ENCODE assay signal across 13 cellular contexts in the genomic region with DNA sequence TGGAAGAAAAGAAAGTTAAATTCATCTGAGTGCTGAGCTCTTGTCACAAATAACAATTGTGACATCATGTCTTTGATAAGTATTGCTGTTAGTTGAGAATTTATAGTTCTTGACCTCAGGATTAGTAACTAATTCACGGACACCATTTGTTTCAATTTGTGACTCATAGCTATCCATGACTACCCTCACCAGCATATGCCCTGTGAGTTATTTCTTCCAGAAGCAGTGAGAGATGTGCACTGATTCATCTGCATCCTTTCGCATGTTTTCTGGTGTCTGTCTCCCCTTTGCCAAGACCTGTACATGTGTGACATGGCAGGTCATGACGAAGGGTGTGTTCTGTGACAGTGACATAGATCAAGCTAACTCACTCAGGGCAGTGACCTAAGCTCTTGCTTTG.
A peak's percentile ranks its signal among the peaks of the same experiment; 100 is the strongest.
DNase-seq lines count a peak whose midpoint lies in the region; ATAC-seq, FAIRE-seq and TF ChIP-seq lines count a peak whose summit lies in the region.
"Had no signal": no experiment of that assay in that cellular context is flagged by ENCODE, and none has a peak within 500 bp of the region (broad histone marks: within the 10 kb centered on the region; RNA-seq: fewer than 3 reads in every experiment).

No MANE protein-coding gene starts in this region.

- H3K4me3 ChIP-seq in breast epithelium (no peak overlapping the region), fibroblast of lung (replicated peaks in 1 of 4; ENCODE audit: control extremely low read depth in 1 of 4, insufficient read depth in 1 of 4, low read depth in 3 of 4, low read length in 4 of 4) (no peak overlapping the region), retinal pigment epithelial cell (ENCODE audit: low read length) (no peak overlapping the region), pancreas (no peak overlapping the region), uterus (no peak overlapping the region)
- H3K4me3 ChIP-seq: upper lobe of left lung had no signal

- DNase-seq in MCF 10A (ENCODE audit: unreplicated experiment) (peak; percentile 16), breast epithelium (ENCODE audit: low spot score in 2 of 2) (no peak), RWPE1 (ENCODE audit: low spot score) (peak; percentile 36), fibroblast of lung (ENCODE audit: low read depth in 2 of 2) (peak; percentile 11 to 84), retinal pigment epithelial cell (ENCODE audit: low read depth) (peak; percentile 39), pancreas (no peak), uterus (no peak), NCI-H2171 treated with DMSO at 0.1 percent for 48 hours (lab: John Stamatoyannopoulos, UW) (no peak)
- DNase-seq: cerebellar nuclear complex, NCI-H1417 treated with DMSO at 0.1 percent for 48 hours, NCI-H510A, upper lobe of left lung had no signal

- no peak overlapping the region for H3K4me3 Mint-ChIP-seq in MCF 10A (ENCODE audit: unreplicated experiment)
- H3K4me3 Mint-ChIP-seq: mesothelial cell of epicardium had no signal

- H3K27me3 ChIP-seq in breast epithelium, result no peaks in the 10 kb centered on the region
- no peaks in the 10 kb centered on the region for H3K27me3 ChIP-seq in fibroblast of lung (ENCODE audit: control insufficient read depth, insufficient read depth, low read length)
- H3K27me3 ChIP-seq in pancreas, result no peaks in the 10 kb centered on the region
- no peaks in the 10 kb centered on the region for H3K27me3 ChIP-seq in uterus
- H3K27me3 ChIP-seq: upper lobe of left lung had no signal

- no peaks in the 10 kb centered on the region for H3K9me3 ChIP-seq in breast epithelium
- H3K9me3 ChIP-seq in fibroblast of lung (ENCODE audit: control insufficient read depth, insufficient read depth, low read depth, low read length), result no peaks in the 10 kb centered on the region
- H3K9me3 ChIP-seq in pancreas, result no peaks in the 10 kb centered on the region
- no peaks in the 10 kb centered on the region for H3K9me3 ChIP-seq in uterus
- H3K9me3 ChIP-seq: upper lobe of left lung had no signal

- no TSS peak for BruUV-seq in MCF 10A (replicated peaks; lab: Mats Ljungman, UMichigan)

- WGBS in pancreas, 2 donors, result 78 to 97% methylated on average over 3 of the region's 3 CpGs

- H3K4me1 ChIP-seq in breast epithelium (no peaks in the 10 kb centered on the region), fibroblast of lung (ENCODE audit: control insufficient read depth, extremely low read depth, insufficient read depth, low read length) (peaks cover 6% of the 10 kb centered on the region), pancreas (no peaks in the 10 kb centered on the region), uterus (no peaks in the 10 kb centered on the region)
- H3K4me1 ChIP-seq: upper lobe of left lung had no signal

- CTCF ChIA-PET in MCF 10A (lab: Yijun Ruan, JAX) (interaction anchor here (1.4 to 1.5 kb wide), 2 partner anchors 8 to 46 kb away, joined by 3 read pairs; no protein-coding TSS in a partner anchor), RWPE1 (lab: Yijun Ruan, JAX) (interaction anchor here (0.6 kb wide), 1 partner anchor 528 kb away, joined by 3 read pairs; no protein-coding TSS in a partner anchor)

- no peaks in the 10 kb centered on the region for H4K20me1 ChIP-seq in fibroblast of lung (ENCODE audit: control insufficient read depth, extremely low read depth, insufficient read depth, low read length)

- H3K36me3 ChIP-seq in breast epithelium (no peaks in the 10 kb centered on the region), fibroblast of lung (ENCODE audit: control insufficient read depth, insufficient read depth, low read length) (no peaks in the 10 kb centered on the region), pancreas (no peaks in the 10 kb centered on the region), uterus (no peaks in the 10 kb centered on the region)
- H3K36me3 ChIP-seq: upper lobe of left lung had no signal

- no peak overlapping the region for H2AFZ ChIP-seq in fibroblast of lung (ENCODE audit: low read length)

- intact Hi-C loops in MCF 10A (cut with micrococcal nuclease) (no loop called here), breast epithelium (cut with DNase I; ENCODE audit: low total_unique reads) (no loop called here), pancreas (cut with DNase I) (no loop called here), uterus (cut with DNase I; ENCODE audit: low total_unique reads) (no loop called here)

- no peak for ATAC-seq in pancreas

- TF ChIP-seq CTCF in MCF 10A (IDR thresholded peaks at IDR 0.05; ENCODE audit: unreplicated experiment) (no peak), breast epithelium (IDR thresholded peaks at IDR 0.05) (no peak), RWPE1 (conservative IDR thresholded peaks at IDR 0.05; ENCODE audit: low read depth) (no peak), fibroblast of lung (conservative IDR thresholded peaks at IDR 0.05 in 1 of 2, IDR thresholded peaks at IDR 0.05 in 1 of 2; ENCODE audit: low read depth in 1 of 2, low read length in 2 of 2) (no peak), retinal pigment epithelial cell (conservative IDR thresholded peaks at IDR 0.05; ENCODE audit: low read depth, low read length) (no peak), pancreas (IDR thresholded peaks at IDR 0.05) (no peak), uterus (IDR thresholded peaks at IDR 0.05) (no peak)

- FAIRE-seq in pancreas (lab: Jason Lieb, UNC), result no peak

- H3K4me1 Mint-ChIP-seq in MCF 10A (ENCODE audit: insufficient read depth, unreplicated experiment), result peaks cover 4% of the 10 kb centered on the region

- peaks cover 35% of the 10 kb centered on the region for H3K27me3 Mint-ChIP-seq in MCF 10A (ENCODE audit: insufficient read depth, unreplicated experiment)

- no peak overlapping the region for H3K9ac ChIP-seq in fibroblast of lung (ENCODE audit: insufficient read depth, low read length)

- H3K36me3 Mint-ChIP-seq in MCF 10A (ENCODE audit: insufficient read depth, unreplicated experiment), result no peaks in the 10 kb centered on the region
- H3K36me3 Mint-ChIP-seq: mesothelial cell of epicardium had no signal

- H3K9me3 Mint-ChIP-seq in MCF 10A (ENCODE audit: unreplicated experiment), result no peaks in the 10 kb centered on the region
- H3K9me3 Mint-ChIP-seq: mesothelial cell of epicardium had no signal

- POLR2A ChIA-PET in MCF 10A (lab: Yijun Ruan, JAX), result no interaction called here
- POLR2A ChIA-PET in RWPE1 (lab: Yijun Ruan, JAX; ENCODE audit: low non-redundant PET), result no interaction called here

- H3K27ac ChIP-seq in breast epithelium (no peak overlapping the region), RWPE1 (no peak overlapping the region), fibroblast of lung (ENCODE audit: insufficient read depth, low read length) (no peak overlapping the region), pancreas (no peak overlapping the region), uterus (no peak overlapping the region)
- H3K27ac ChIP-seq: upper lobe of left lung had no signal

- H3K27ac Mint-ChIP-seq in MCF 10A (ENCODE audit: low read depth, unreplicated experiment), result no peak overlapping the region
- H3K27ac Mint-ChIP-seq: mesothelial cell of epicardium had no signal

- no peaks in the 10 kb centered on the region for H3K79me2 ChIP-seq in fibroblast of lung (ENCODE audit: control insufficient read depth, insufficient read depth, low read length)

- TF ChIP-seq POLR2A in breast epithelium (IDR thresholded peaks at IDR 0.05) (no peak), uterus (IDR thresholded peaks at IDR 0.05) (no peak)

- H3K4me2 ChIP-seq in fibroblast of lung (ENCODE audit: extremely low read depth, insufficient read depth, low read length), result no peak overlapping the region

Comparison
In these comparisons a context has a peak if more than half of its experiments do, and no peak if none do; other contexts are left out.
1. DNase-seq: peak in MCF 10A (single experiment), RWPE1 (single experiment), fibroblast of lung (2 of 2) and retinal pigment epithelial cell (single experiment); none in breast epithelium (0 of 2), pancreas (0 of 6), uterus (0 of 2) and NCI-H2171 treated with DMSO at 0.1 percent for 48 hours (single experiment).